In genomic region chr2:29090311-29090710, GRCh38 we compare ENCODE assay signal across 6 cellular contexts. TPM values are rescaled to one million over a fixed set of nuclear protein-coding genes. Genes with fewer than 3 reads are reported as not detected.
"Had no signal": no experiment of that assay in that cellular context is flagged by ENCODE, and none has a peak within 500 bp of the region (broad histone marks: within the 10 kb centered on the region; RNA-seq: fewer than 3 reads in every experiment).

No MANE protein-coding gene starts in this region.

RNA-seq across cellular contexts. Expression of gene PCARE, which starts 16.0 kb away (rescaled TPM):
- total RNA-seq: fibroblast of lung; mucosa of gallbladder; natural killer cell treated with Interleukin-12 subunit alpha and Interleukin-12 subunit beta and Interleukin-15 and Interleukin-18, amount 100 ng/mL, for 72 hours; progenitor cell of endocrine pancreas; smooth muscle cell had no signal
- polyA plus RNA-seq: fibroblast of lung, keratinocyte, smooth muscle cell had no signal
